In genomic region chr14:24382103-24382377, GRCh38 we compare ENCODE assay signal across 17 cellular contexts. TPM values are rescaled to one million over a fixed set of nuclear protein-coding genes. Genes with fewer than 3 reads are reported as not detected.
"Had no signal": no experiment of that assay in that cellular context is flagged by ENCODE, and none has a peak within 500 bp of the region (broad histone marks: within the 10 kb centered on the region; RNA-seq: fewer than 3 reads in every experiment).

No MANE protein-coding gene starts in this region.

- H3K4me1 ChIP-seq: psoas muscle had no signal

- H3K4me3 ChIP-seq: esophagus muscularis mucosa, gastroesophageal sphincter, psoas muscle, sigmoid colon, skin epidermis had no signal

- H3K9me3 ChIP-seq: esophagus muscularis mucosa, gastroesophageal sphincter, psoas muscle, sigmoid colon had no signal

- H3K27me3 ChIP-seq: esophagus muscularis mucosa, gastroesophageal sphincter, sigmoid colon had no signal

- ATAC-seq: gastroesophageal sphincter, left colon, natural killer cell, psoas muscle had no signal

- DNase-seq: effector memory CD4-positive, alpha-beta T cell; glutamatergic neuron; kidney; left colon; natural killer cell; psoas muscle; sigmoid colon; stimulated activated CD4-positive, alpha-beta T cell treated with anti-CD3 and anti-CD28 coated beads, Interleukin-2, amount 100 ng/mL, for 24 hours; stimulated activated CD4-positive, alpha-beta T cell treated with anti-CD3 and anti-CD28 coated beads, Interleukin-4, amount 100 ng/mL, for 4 hours; stimulated activated naive B cell treated with anti-CD40 and anti-IgM and Interleukin-4, amounts not matched to agents 10 μg/mL and 1 μg/mL and 100 μg/mL, for 72 hours; stimulated activated naive CD8-positive, alpha-beta T cell treated with anti-CD3 and anti-CD28 coated beads, Interleukin-15, amount 100 ng/mL, for 72 hours; trophoblast cell had no signal

- H3K27ac ChIP-seq: epithelial cell of prostate, esophagus muscularis mucosa, gastroesophageal sphincter, psoas muscle, sigmoid colon had no signal

RNA-seq across cellular contexts. Expression of gene NFATC4, which starts 14.1 kb away (rescaled TPM):
- total RNA-seq: natural killer cell had no signal

RNA-seq across cellular contexts. Expression of gene RIPK3, which starts 42.2 kb away (rescaled TPM):
- total RNA-seq: myocyte had no signal

RNA-seq across cellular contexts. Expression of gene ADCY4, which starts 47.2 kb away (rescaled TPM):
- total RNA-seq: myocyte had no signal
